8 cellular contexts compared by ENCODE assay signal in genomic region chr17:49703557-49704277, GRCh38. TPM values are rescaled to one million over a fixed set of nuclear protein-coding genes. Genes with fewer than 3 reads are reported as not detected.
DNase-seq lines count a peak whose midpoint lies in the region; ATAC-seq and TF ChIP-seq lines count a peak whose summit lies in the region.

No MANE protein-coding gene starts in this region.

- H3K79me2 ChIP-seq in OCI-LY7 (ENCODE audit: insufficient read depth, low read depth, low read length), result peaks cover 15% of the 10 kb centered on the region; the same call in 1 of the 2 replicates

- H3K9me3 ChIP-seq in OCI-LY7 (ENCODE audit: low read length), result no peaks in the 10 kb centered on the region

- DNase-seq in AG08395 (ENCODE audit: low spot score) (peak; percentile 40), GM12864 (ENCODE audit: low read depth) (no peak), OCI-LY7 (ENCODE audit: low spot score) (peak; percentile 59), erythroblast (lab: John Stamatoyannopoulos, UW) (peak; percentile 48 to 52), putamen (ENCODE audit: low spot score) (peak; percentile 31), mesenteric fat pad (ENCODE audit: low spot score) (no peak)

- H3K9me2 ChIP-seq in OCI-LY7 (ENCODE audit: insufficient read depth, low read length), result no peaks in the 10 kb centered on the region

- POLR2A ChIA-PET in OCI-LY7 (lab: Charles Lee), result no interaction called here

- H2AFZ ChIP-seq in OCI-LY7 (ENCODE audit: low read length), result no peak overlapping the region

- TF ChIP-seq CTCF in GM12864 (IDR thresholded peaks at IDR 0.05; ENCODE audit: low read depth, low read length, missing control alignments), result peak; percentile 59
- TF ChIP-seq CTCF in OCI-LY7 (conservative IDR thresholded peaks at IDR 0.05; ENCODE audit: low read length), result peak; percentile 76

- H3K4me2 ChIP-seq in OCI-LY7 (ENCODE audit: low read length), result no peak overlapping the region

- no peak overlapping the region for H3K4me3 ChIP-seq in GM12864 (ENCODE audit: low read depth, low read length)
- H3K4me3 ChIP-seq in OCI-LY7 (ENCODE audit: low read depth, low read length, poor library complexity, severe bottlenecking), result no peak overlapping the region

- H3K27ac ChIP-seq in OCI-LY7 (ENCODE audit: low read depth, low read length, poor library complexity, severe bottlenecking), result no peak overlapping the region

- CTCF ChIA-PET in OCI-LY7 (lab: Charles Lee; ENCODE audit: unreplicated experiment), result interaction anchor here (1.0 to 1.1 kb wide), 2 partner anchors 11 to 148 kb away, joined by 3 to 6 read pairs; no protein-coding TSS in a partner anchor

- H3K4me1 ChIP-seq in OCI-LY7 (ENCODE audit: insufficient read depth, low read length, poor library complexity, severe bottlenecking), result peaks cover 18% of the 10 kb centered on the region

- no TSS peak for BruUV-seq in OCI-LY7 (replicated peaks; lab: Mats Ljungman, UMichigan)

- intact Hi-C loops in OCI-LY7 (cut with micrococcal nuclease; ENCODE audit: unreplicated experiment), result loop anchor here (10.0 kb wide), 1 partner anchor 289 kb away; the partner anchor contains the start of gene PHB1

- no peak for TF ChIP-seq POLR2A in erythroblast (IDR thresholded peaks at IDR 0.05; ENCODE audit: low read length)

- peaks cover 56% of the 10 kb centered on the region for H3K36me3 ChIP-seq in OCI-LY7 (ENCODE audit: insufficient read depth, low read length)

- no peaks in the 10 kb centered on the region for H4K20me1 ChIP-seq in OCI-LY7 (ENCODE audit: insufficient read depth, low read length)

- ATAC-seq in HG02938 (IDR thresholded peaks at IDR 0.05; ENCODE audit: unreplicated experiment), result no peak
- no peak for ATAC-seq in GM21528 (IDR thresholded peaks at IDR 0.05; ENCODE audit: low FRiP score, unreplicated experiment)

RNA-seq across cellular contexts. Expression of gene SLC35B1, which starts 4.0 kb away (rescaled TPM):
- 38.1 and 51.2 TPM in 2 replicates for total RNA-seq in OCI-LY7 (2014; rRNA removed; shearing (Covaris generic))
- total RNA-seq in OCI-LY7 (2022), result 48.9 and 51.4 TPM in 2 replicates
- total RNA-seq in mesenteric fat pad, result 44.5 TPM

RNA-seq across cellular contexts. Expression of gene SPOP, which starts 25.8 kb away (rescaled TPM):
- 37.8 and 61.0 TPM in 2 replicates for total RNA-seq in OCI-LY7 (2014; rRNA removed; shearing (Covaris generic))
- total RNA-seq in OCI-LY7 (2022), result 59.3 and 69.0 TPM in 2 replicates
- 44.2 TPM for total RNA-seq in mesenteric fat pad

Comparison
In these comparisons a context has a peak if more than half of its experiments do, and no peak if none do; other contexts are left out.
1. DNase-seq: peak in AG08395 (single experiment), OCI-LY7 (single experiment), erythroblast (2 of 2) and putamen (single experiment); none in GM12864 (single experiment) and mesenteric fat pad (single experiment).